8 cellular contexts compared by ENCODE assay signal in genomic region chr20:40588891-40589290, GRCh38.
"Had no signal": no experiment of that assay in that cellular context is flagged by ENCODE, and none has a peak within 500 bp of the region (broad histone marks: within the 10 kb centered on the region; RNA-seq: fewer than 3 reads in every experiment).

No MANE protein-coding gene starts in this region.

- H3K9me3 ChIP-seq: HAP-1 had no signal

- H3K36me3 ChIP-seq: HAP-1 had no signal

- DNase-seq: GM23248, GOT3, H7, HFFc6, IMR-90 had no signal

- H3K27ac ChIP-seq: GM23248, HL-60 had no signal

- H3K4me3 ChIP-seq: GM23248, HAP-1 had no signal

- ATAC-seq: HCT116 had no signal

- H3K9ac ChIP-seq: GM23248 had no signal

- H3K4me1 ChIP-seq: HAP-1 had no signal

- H2AFZ ChIP-seq: GM23248 had no signal
